8 cellular contexts compared by ENCODE assay signal in genomic region chr15:52503788-52504496, GRCh38. TPM values are rescaled to one million over a fixed set of nuclear protein-coding genes. Genes with fewer than 3 reads are reported as not detected.
A peak's percentile ranks its signal among the peaks of the same experiment; 100 is the strongest.
DNase-seq lines count a peak whose midpoint lies in the region; ATAC-seq and FAIRE-seq lines count a peak whose summit lies in the region.

No MANE protein-coding gene starts in this region.

- peak overlapping the region in 6 of 10 donors; percentile 53 to 60 (median 58) for H3K27ac Mint-ChIP-seq in naive thymus-derived CD8-positive, alpha-beta T cell

- POLR2A ChIA-PET in naive thymus-derived CD8-positive, alpha-beta T cell (lab: Charles Lee), result interaction anchor here (0.7 kb wide), 1 partner anchor 56 kb away, joined by 3 read pairs; no protein-coding TSS in a partner anchor

- H3K4me3 Mint-ChIP-seq in naive thymus-derived CD8-positive, alpha-beta T cell, result peak overlapping the region in 7 of 10 donors; percentile 6 to 67 (median 38)

- H3K27me3 Mint-ChIP-seq in naive thymus-derived CD8-positive, alpha-beta T cell, result no peaks in the 10 kb centered on the region

- H3K9me3 Mint-ChIP-seq in naive thymus-derived CD8-positive, alpha-beta T cell, result no peaks in the 10 kb centered on the region

- H3K36me3 Mint-ChIP-seq in naive thymus-derived CD8-positive, alpha-beta T cell, result no peaks in the 10 kb centered on the region

- ATAC-seq in GM18519 (IDR thresholded peaks at IDR 0.05; ENCODE audit: low FRiP score, unreplicated experiment), result peak; percentile 69
- peak; percentile 74 for ATAC-seq in HG02588 (IDR thresholded peaks at IDR 0.05; ENCODE audit: unreplicated experiment)
- ATAC-seq in naive thymus-derived CD8-positive, alpha-beta T cell, result peak in 1 of 2 donors; percentile 44
- ATAC-seq in HG02623 (IDR thresholded peaks at IDR 0.05; ENCODE audit: unreplicated experiment), result no peak

- H3K4me1 Mint-ChIP-seq in naive thymus-derived CD8-positive, alpha-beta T cell, result peaks cover 19 to 47% (median 30%) of the 10 kb centered on the region in 4 donors

- peak; percentile 55 for DNase-seq in RPMI7951 (ENCODE audit: low read depth)
- no peak for DNase-seq in naive thymus-derived CD8-positive, alpha-beta T cell
- no peak for DNase-seq in hepatic stellate cell (ENCODE audit: low spot score)
- no peak for DNase-seq in frontal cortex (ENCODE audit: low spot score in 2 of 2)
- DNase-seq in NCI-H2196 (lab: John Stamatoyannopoulos, UW; ENCODE audit: unreplicated experiment), result no peak

- FAIRE-seq in frontal cortex (lab: Jason Lieb, UNC), result no peak

RNA-seq across cellular contexts. Expression of gene MYO5A, which starts 24.7 kb away (rescaled TPM):
- total RNA-seq in RPMI7951 (2014; rRNA removed; shearing (Covaris generic)), result 49.1 and 54.3 TPM in 2 replicates
- 10 to 100 TPM; 21.4 to 23.2 TPM for total RNA-seq in naive thymus-derived CD8-positive, alpha-beta T cell
- 1 to 10 TPM; 2.3 to 5.6 (median 5.0) TPM for polyA plus RNA-seq in naive thymus-derived CD8-positive, alpha-beta T cell
- total RNA-seq in frontal cortex, result 125 TPM
